ENCODE assay signal across 11 cellular contexts in the genomic region with DNA sequence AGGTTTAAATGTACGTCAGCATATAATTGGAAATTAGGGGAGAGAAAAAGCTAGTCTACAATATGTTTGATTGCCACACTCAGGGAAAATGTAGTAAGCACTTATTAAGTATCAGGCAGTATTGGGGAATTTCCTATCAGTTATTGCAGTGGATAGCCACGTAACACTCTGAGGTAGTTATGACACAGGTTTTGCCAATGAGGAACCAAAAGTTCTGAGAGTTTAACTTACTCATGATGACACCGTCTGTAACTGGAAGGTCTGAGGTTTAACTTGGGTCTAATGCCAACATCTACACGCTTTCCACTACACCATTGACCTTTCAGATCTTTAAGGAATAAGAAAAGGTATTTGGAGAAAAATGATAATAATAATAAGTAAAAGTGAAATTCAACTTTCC.
DNase-seq lines count a peak whose midpoint lies in the region; ATAC-seq and TF ChIP-seq lines count a peak whose summit lies in the region.
"Had no signal": no experiment of that assay in that cellular context is flagged by ENCODE, and none has a peak within 500 bp of the region (broad histone marks: within the 10 kb centered on the region; RNA-seq: fewer than 3 reads in every experiment).

No MANE protein-coding gene starts in this region.

- peak; percentile 58 for ATAC-seq in activated CD8-positive, alpha-beta T cell treated with anti-CD3 and anti-CD28 coated beads for 36 hours
- ATAC-seq in activated CD8-positive, alpha-beta T cell treated with anti-CD3 and anti-CD28 coated beads, Interleukin-2, amount 10 ng/mL, durations not matched to agents 7 days and 5 days: no peak
- peak; percentile 84 for ATAC-seq in HG02798 (IDR thresholded peaks at IDR 0.05; ENCODE audit: poor library complexity, unreplicated experiment)
- ATAC-seq in stimulated activated naive B cell treated with anti-CD40 and anti-IgM and Interleukin-4, amounts not matched to agents 10 μg/mL and 1 μg/mL and 100 μg/mL, for 72 hours (replicated peaks): peak; percentile 99 to 100

- peaks cover 13% of the 10 kb centered on the region for H3K36me3 Mint-ChIP-seq in activated CD8-positive, alpha-beta T cell treated with anti-CD3 and anti-CD28 coated beads for 36 hours (ENCODE audit: low read depth)
- peaks cover 2% of the 10 kb centered on the region for H3K36me3 Mint-ChIP-seq in activated CD8-positive, alpha-beta T cell treated with anti-CD3 and anti-CD28 coated beads, Interleukin-2, amount 10 ng/mL, durations not matched to agents 7 days and 5 days (ENCODE audit: low read depth)
- peaks cover 23 to 40% of the 10 kb centered on the region in 2 donors for H3K36me3 Mint-ChIP-seq in stimulated activated naive B cell treated with anti-CD40 and anti-IgM and Interleukin-4, amounts not matched to agents 10 μg/mL and 1 μg/mL and 100 μg/mL, for 72 hours

- TF ChIP-seq POLR2A in NB4 (IDR thresholded peaks at IDR 0.05; ENCODE audit: extremely low read depth, insufficient read length): no peak

- intact Hi-C loops in activated CD8-positive, alpha-beta T cell treated with anti-CD3 and anti-CD28 coated beads for 36 hours (cut with micrococcal nuclease): no loop called here

- no peak for DNase-seq in activated CD8-positive, alpha-beta T cell treated with anti-CD3 and anti-CD28 coated beads for 36 hours
- no peak for DNase-seq in activated CD8-positive, alpha-beta T cell treated with anti-CD3 and anti-CD28 coated beads, Interleukin-2, amount 10 ng/mL, durations not matched to agents 7 days and 5 days
- DNase-seq in NB4 (ENCODE audit: low read depth) (peak; percentile 1), germinal center (ENCODE audit: low spot score) (no peak), NCI-H526 (lab: John Stamatoyannopoulos, UW) (no peak), cortex of kidney (lab: John Stamatoyannopoulos, UW) (no peak)
- peak; percentile 24 for DNase-seq in stimulated activated naive B cell treated with anti-CD40 and anti-IgM and Interleukin-4, amounts not matched to agents 10 μg/mL and 1 μg/mL and 100 μg/mL, for 72 hours
- DNase-seq: ACHN, sigmoid colon had no signal

- H3K9me3 Mint-ChIP-seq in activated CD8-positive, alpha-beta T cell treated with anti-CD3 and anti-CD28 coated beads for 36 hours: peaks cover 13% of the 10 kb centered on the region
- peaks cover 7% of the 10 kb centered on the region for H3K9me3 Mint-ChIP-seq in activated CD8-positive, alpha-beta T cell treated with anti-CD3 and anti-CD28 coated beads, Interleukin-2, amount 10 ng/mL, durations not matched to agents 7 days and 5 days (ENCODE audit: insufficient read depth)
- H3K9me3 Mint-ChIP-seq in stimulated activated naive B cell treated with anti-CD40 and anti-IgM and Interleukin-4, amounts not matched to agents 10 μg/mL and 1 μg/mL and 100 μg/mL, for 72 hours: peaks cover 12 to 15% of the 10 kb centered on the region in 2 donors

- no peak overlapping the region for H3K4me3 ChIP-seq in NB4 (ENCODE audit: low read depth, low read length)
- H3K4me3 ChIP-seq: lung, sigmoid colon had no signal

- H3K27me3 Mint-ChIP-seq in activated CD8-positive, alpha-beta T cell treated with anti-CD3 and anti-CD28 coated beads for 36 hours: no peaks in the 10 kb centered on the region
- H3K27me3 Mint-ChIP-seq in activated CD8-positive, alpha-beta T cell treated with anti-CD3 and anti-CD28 coated beads, Interleukin-2, amount 10 ng/mL, durations not matched to agents 7 days and 5 days (ENCODE audit: low read depth): no peaks in the 10 kb centered on the region
- no peaks in the 10 kb centered on the region for H3K27me3 Mint-ChIP-seq in stimulated activated naive B cell treated with anti-CD40 and anti-IgM and Interleukin-4, amounts not matched to agents 10 μg/mL and 1 μg/mL and 100 μg/mL, for 72 hours

- no peak for TF ChIP-seq CTCF in activated CD8-positive, alpha-beta T cell treated with anti-CD3 and anti-CD28 coated beads for 36 hours (IDR thresholded peaks at IDR 0.05)
- TF ChIP-seq CTCF in NB4 (IDR thresholded peaks at IDR 0.05; ENCODE audit: low read depth, low read length): no peak

- CTCF ChIA-PET in activated CD8-positive, alpha-beta T cell treated with anti-CD3 and anti-CD28 coated beads for 36 hours (lab: Charles Lee): no interaction called here
- CTCF ChIA-PET in activated CD8-positive, alpha-beta T cell treated with anti-CD3 and anti-CD28 coated beads, Interleukin-2, amount 10 ng/mL, durations not matched to agents 7 days and 5 days (lab: Charles Lee): no interaction called here

- no peak overlapping the region for H3K27ac Mint-ChIP-seq in activated CD8-positive, alpha-beta T cell treated with anti-CD3 and anti-CD28 coated beads for 36 hours
- no peak overlapping the region for H3K27ac Mint-ChIP-seq in activated CD8-positive, alpha-beta T cell treated with anti-CD3 and anti-CD28 coated beads, Interleukin-2, amount 10 ng/mL, durations not matched to agents 7 days and 5 days
- peak overlapping the region; percentile 47 for H3K27ac Mint-ChIP-seq in stimulated activated naive B cell treated with anti-CD40 and anti-IgM and Interleukin-4, amounts not matched to agents 10 μg/mL and 1 μg/mL and 100 μg/mL, for 72 hours

- POLR2A ChIA-PET in activated CD8-positive, alpha-beta T cell treated with anti-CD3 and anti-CD28 coated beads for 36 hours (lab: Charles Lee): no interaction called here
- POLR2A ChIA-PET in activated CD8-positive, alpha-beta T cell treated with anti-CD3 and anti-CD28 coated beads, Interleukin-2, amount 10 ng/mL, durations not matched to agents 7 days and 5 days (lab: Charles Lee): no interaction called here

- H3K4me3 Mint-ChIP-seq in activated CD8-positive, alpha-beta T cell treated with anti-CD3 and anti-CD28 coated beads for 36 hours: no peak overlapping the region
- H3K4me3 Mint-ChIP-seq in activated CD8-positive, alpha-beta T cell treated with anti-CD3 and anti-CD28 coated beads, Interleukin-2, amount 10 ng/mL, durations not matched to agents 7 days and 5 days: no peak overlapping the region
- no peak overlapping the region for H3K4me3 Mint-ChIP-seq in stimulated activated naive B cell treated with anti-CD40 and anti-IgM and Interleukin-4, amounts not matched to agents 10 μg/mL and 1 μg/mL and 100 μg/mL, for 72 hours

- H3K4me1 Mint-ChIP-seq in activated CD8-positive, alpha-beta T cell treated with anti-CD3 and anti-CD28 coated beads for 36 hours (ENCODE audit: low read depth): no peaks in the 10 kb centered on the region
- H3K4me1 Mint-ChIP-seq in activated CD8-positive, alpha-beta T cell treated with anti-CD3 and anti-CD28 coated beads, Interleukin-2, amount 10 ng/mL, durations not matched to agents 7 days and 5 days (ENCODE audit: low read depth): no peaks in the 10 kb centered on the region
- peaks cover 0 to 4% of the 10 kb centered on the region in 2 donors for H3K4me1 Mint-ChIP-seq in stimulated activated naive B cell treated with anti-CD40 and anti-IgM and Interleukin-4, amounts not matched to agents 10 μg/mL and 1 μg/mL and 100 μg/mL, for 72 hours

Comparison
In these comparisons a context has a peak if more than half of its experiments do, and no peak if none do; other contexts are left out.
1. DNase-seq: peak in NB4 (single experiment) and stimulated activated naive B cell treated with anti-CD40 and anti-IgM and Interleukin-4, amounts not matched to agents 10 μg/mL and 1 μg/mL and 100 μg/mL, for 72 hours (single experiment); none in activated CD8-positive, alpha-beta T cell treated with anti-CD3 and anti-CD28 coated beads for 36 hours (single experiment), activated CD8-positive, alpha-beta T cell treated with anti-CD3 and anti-CD28 coated beads, Interleukin-2, amount 10 ng/mL, durations not matched to agents 7 days and 5 days (single experiment), germinal center (single experiment), NCI-H526 (0 of 2) and cortex of kidney (single experiment).